ENCODE assay signal across 8 cellular contexts in genomic region chr11:77890799-77891104, GRCh38.
A peak's percentile ranks its signal among the peaks of the same experiment; 100 is the strongest.
DNase-seq lines count a peak whose midpoint lies in the region; ATAC-seq, FAIRE-seq and TF ChIP-seq lines count a peak whose summit lies in the region.
"Not testable (repeated sequence)": the region's sequence is repeated elsewhere in the genome, so short reads cannot be mapped to it uniquely, and the experiment has no call there.

No MANE protein-coding gene starts in this region.

- not testable (repeated sequence) for H4K20me1 ChIP-seq in SK-N-SH (ENCODE audit: insufficient read depth); astrocyte (ENCODE audit: insufficient read depth, low read length)

- peak overlapping the region; percentile 53; the same call in 1 of the 2 replicates for H3K4me2 ChIP-seq in SK-N-SH
- H3K4me2 ChIP-seq in astrocyte (ENCODE audit: low read length), result not testable (repeated sequence)

- not testable (repeated sequence) for H3K4me1 ChIP-seq in ACC112 (ENCODE audit: control insufficient read depth, insufficient read depth, low read length, unreplicated experiment); SK-N-SH (ENCODE audit: control insufficient read depth in 1 of 2, insufficient read depth in 2 of 2, low read depth in 1 of 2, low read length in 1 of 2); astrocyte (ENCODE audit: insufficient read depth, low read length)

- peak; percentile 48 for ATAC-seq in omental fat pad (ENCODE audit: low FRiP score)

- H3K79me2 ChIP-seq in ACC112 (ENCODE audit: control insufficient read depth, insufficient read depth, low read length, unreplicated experiment); SK-N-SH (ENCODE audit: insufficient read depth); astrocyte (ENCODE audit: insufficient read depth, low read length): not testable (repeated sequence)

- not testable (repeated sequence) for TF ChIP-seq RAD21 in SK-N-SH (IDR thresholded peaks at IDR 0.05; ENCODE audit: low read length)

- CTCF ChIA-PET in SK-N-SH (lab: Yijun Ruan, JAX), result not testable (repeated sequence)

- 8% methylated on average over 2 of the region's 2 CpGs for WGBS in SK-N-SH (ENCODE audit: low lambda C conversion rate)

- peaks cover 10% of the 10 kb centered on the region for H3K36me3 Mint-ChIP-seq in astrocyte (ENCODE audit: low read depth, unreplicated experiment)

- TF ChIP-seq CTCF in SK-N-SH (IDR thresholded peaks at IDR 0.05); astrocyte (IDR thresholded peaks at IDR 0.05; ENCODE audit: insufficient read depth, low read depth, low read length); fibroblast of the aortic adventitia (IDR thresholded peaks at IDR 0.05; ENCODE audit: insufficient read depth, low read length); omental fat pad (IDR thresholded peaks at IDR 0.05): not testable (repeated sequence)

- peaks cover 23% of the 10 kb centered on the region for H3F3A ChIP-seq in SK-N-SH (replicated peaks; ENCODE audit: insufficient read depth)

- H2AFZ ChIP-seq in ACC112 (ENCODE audit: low read length, unreplicated experiment); SK-N-SH (ENCODE audit: low read depth); astrocyte (ENCODE audit: low read depth, low read length): not testable (repeated sequence)

- H3K9ac ChIP-seq in SK-N-SH; astrocyte (ENCODE audit: low read length): not testable (repeated sequence)

- H3K36me3 ChIP-seq in ACC112 (ENCODE audit: insufficient read depth, low read length) (peaks cover 11% of the 10 kb centered on the region; the same call in 1 of the 2 replicates), SK-N-SH (replicated peaks in 1 of 2; ENCODE audit: control insufficient read depth in 1 of 2, insufficient read depth in 2 of 2, low read length in 1 of 2) (peaks cover 3 to 27% of the 10 kb centered on the region in 2 experiments)
- not testable (repeated sequence) for H3K36me3 ChIP-seq in astrocyte (ENCODE audit: insufficient read depth, low read length)

- H3K27me3 Mint-ChIP-seq in astrocyte (ENCODE audit: low read depth, unreplicated experiment), result not testable (repeated sequence)

- POLR2A ChIA-PET in SK-N-SH (lab: Yijun Ruan, JAX), result not testable (repeated sequence)

- H3K27ac ChIP-seq in ACC112 (ENCODE audit: low read depth, low read length) (peak overlapping the region; percentile 64), SK-N-SH (ENCODE audit: low read depth in 2 of 2, low read length in 1 of 2) (peak overlapping the region; percentile 22 to 95; a peak in 3 of 4 replicates), epithelial cell of prostate (peak overlapping the region; percentile 30)
- H3K27ac ChIP-seq in astrocyte (ENCODE audit: low read depth, low read length), result not testable (repeated sequence)

- H3K9me3 Mint-ChIP-seq in astrocyte (ENCODE audit: unreplicated experiment), result not testable (repeated sequence)

- not testable (repeated sequence) for H3K9me3 ChIP-seq in SK-N-SH; astrocyte (ENCODE audit: insufficient read depth, low read depth, low read length)

- FAIRE-seq in astrocyte (lab: Jason Lieb, UNC), result not testable (repeated sequence)

- not testable (repeated sequence) for H3K27ac Mint-ChIP-seq in astrocyte (ENCODE audit: unreplicated experiment)

- not testable (repeated sequence) for H3K4me3 Mint-ChIP-seq in astrocyte (ENCODE audit: unreplicated experiment)

- DNase-seq in HCEC 1CT (peak; percentile 29), NCI-H2171 treated with DMSO at 0.1 percent for 48 hours (lab: John Stamatoyannopoulos, UW) (peak; percentile 64), astrocyte (ENCODE audit: low read depth) (peak; percentile 58), fibroblast of the aortic adventitia (ENCODE audit: low read depth) (peak; percentile 74)
- DNase-seq in SK-N-SH; epithelial cell of prostate (ENCODE audit: low read depth, low spot score); omental fat pad (ENCODE audit: low spot score): not testable (repeated sequence)

- H3K4me3 ChIP-seq in ACC112 (ENCODE audit: low read depth, low read length); SK-N-SH (ENCODE audit: low read depth in 2 of 2, low read length in 1 of 2); astrocyte (ENCODE audit: insufficient read depth, low read depth, low read length); fibroblast of the aortic adventitia (ENCODE audit: low read depth, low read length): not testable (repeated sequence)

- not testable (repeated sequence) for TF ChIP-seq EP300 in SK-N-SH (IDR thresholded peaks at IDR 0.05; ENCODE audit: borderline replicate concordance in 1 of 2, low read depth in 1 of 2, low read length in 1 of 2)

- not testable (repeated sequence) for H3K27me3 ChIP-seq in ACC112 (ENCODE audit: insufficient read depth, low read length); SK-N-SH (ENCODE audit: insufficient read depth); astrocyte (ENCODE audit: insufficient read depth, low read length)

- not testable (repeated sequence) for H3K4me1 Mint-ChIP-seq in astrocyte (ENCODE audit: low read depth, unreplicated experiment)

- H3K9me2 ChIP-seq in SK-N-SH, result not testable (repeated sequence)

TF ChIP-seq in SK-N-SH, 30 proteins besides CTCF, POLR2A, EP300 and RAD21:
- TF ChIP-seq POLR2AphosphoS5 (IDR thresholded peaks at IDR 0.05; ENCODE audit: low read depth, low read length), result peak; percentile 17; the same call in 1 of the 2 replicates
- peak; percentile 42 for TF ChIP-seq TCF12 (IDR thresholded peaks at IDR 0.05)
- TF ChIP-seq PBX3 (IDR thresholded peaks at IDR 0.05), result peak; percentile 82
- peak; percentile 52 for TF ChIP-seq JUND (IDR thresholded peaks at IDR 0.05)
- TF ChIP-seq FOSL2 (IDR thresholded peaks at IDR 0.05; ENCODE audit: borderline replicate concordance, low read depth), result peak; percentile 47; the same call in 1 of the 2 replicates
